In the genomic region with DNA sequence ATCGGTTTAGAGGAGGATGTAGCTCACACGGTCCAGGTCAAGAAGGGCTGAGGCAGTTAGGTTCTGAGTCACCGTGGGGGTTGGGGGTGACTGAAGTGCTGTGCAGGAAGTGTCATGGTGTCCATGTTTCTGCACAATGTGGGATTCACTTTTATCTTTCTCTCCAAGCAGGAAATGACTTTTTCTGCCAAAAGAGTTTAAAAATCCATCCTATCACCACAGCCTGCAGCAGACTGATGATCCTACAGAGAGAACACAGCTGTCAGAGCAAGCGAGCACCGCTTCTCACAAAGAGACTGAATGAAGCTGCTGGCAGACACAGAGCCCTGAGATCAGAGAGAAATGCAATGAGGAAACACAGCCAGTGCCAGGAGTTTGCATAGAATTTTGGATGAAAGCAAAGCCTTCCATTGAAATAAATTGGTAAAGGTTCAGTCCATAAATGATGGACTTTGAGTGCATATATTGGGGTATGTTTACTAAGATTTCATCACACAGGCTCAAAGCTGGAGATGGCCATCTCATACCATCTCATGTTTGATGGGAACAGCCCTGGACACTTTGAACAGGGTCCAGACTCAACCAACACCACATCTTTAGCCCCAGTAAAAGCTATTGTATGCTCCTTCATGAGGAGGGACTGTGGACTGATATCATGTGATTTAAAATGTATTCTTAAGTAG, we compare ENCODE assay signal across 13 cellular contexts.
DNase-seq lines count a peak whose midpoint lies in the region; ATAC-seq, FAIRE-seq and TF ChIP-seq lines count a peak whose summit lies in the region.
"Had no signal": no experiment of that assay in that cellular context is flagged by ENCODE, and none has a peak within 500 bp of the region (broad histone marks: within the 10 kb centered on the region; RNA-seq: fewer than 3 reads in every experiment).

No MANE protein-coding gene starts in this region.

- H3K79me2 ChIP-seq in HepG2 (ENCODE audit: insufficient read depth, low read length) (no peaks in the 10 kb centered on the region), GM23338 (replicated peaks; ENCODE audit: insufficient read depth) (no peaks in the 10 kb centered on the region)

- H3F3A ChIP-seq in GM23338 (replicated peaks; ENCODE audit: low read depth): no peaks in the 10 kb centered on the region

- H3K4me3 ChIP-seq in liver (ENCODE audit: low read depth in 1 of 3, low read length in 3 of 3) (no peak overlapping the region), HepG2 (replicated peaks in 1 of 3; ENCODE audit: insufficient read depth in 1 of 3, low read depth in 2 of 3, low read length in 3 of 3) (no peak overlapping the region), brain microvascular endothelial cell (ENCODE audit: low read depth, low read length) (no peak overlapping the region), GM23338 (no peak overlapping the region)
- H3K4me3 ChIP-seq: tibial nerve had no signal

- TF ChIP-seq RAD21 in liver (IDR thresholded peaks at IDR 0.05) (peak; percentile 10 to 29), HepG2 (CRISPR knock-in tag; IDR thresholded peaks at IDR 0.05) (no peak)

- TF ChIP-seq EP300 in HepG2 (IDR thresholded peaks at IDR 0.05; ENCODE audit: low read depth in 2 of 2, low read length in 2 of 2) (no peak), HepG2 (CRISPR knock-in tag; IDR thresholded peaks at IDR 0.05; ENCODE audit: borderline replicate concordance) (no peak)

- no peaks in the 10 kb centered on the region for H3K9me3 ChIP-seq in liver (ENCODE audit: control insufficient read depth in 4 of 4, low read length in 3 of 4)
- peaks cover 3% of the 10 kb centered on the region for H3K9me3 ChIP-seq in HepG2 (ENCODE audit: low read length)
- H3K9me3 ChIP-seq: tibial nerve had no signal

- POLR2A ChIA-PET in HepG2 (lab: Yijun Ruan, JAX): no interaction called here

- BruUV-seq in HepG2 (replicated peaks; lab: Mats Ljungman, UMichigan): no TSS peak

- H3K27ac ChIP-seq in liver (ENCODE audit: low read depth in 1 of 2, low read length in 2 of 2) (no peak overlapping the region), HepG2 (ENCODE audit: extremely low read length, insufficient read depth, low read length) (no peak overlapping the region), brain microvascular endothelial cell (no peak overlapping the region), GM23338 (ENCODE audit: low read depth) (no peak overlapping the region)
- H3K27ac ChIP-seq: epithelial cell of prostate, tibial nerve had no signal

- H3K4me1 ChIP-seq in liver (ENCODE audit: control insufficient read depth in 4 of 4, insufficient read depth in 4 of 4, low read length in 3 of 4) (peaks cover 0 to 13% (median 7%) of the 10 kb centered on the region in 4 donors), HepG2 (ENCODE audit: insufficient read depth, low read length) (no peaks in the 10 kb centered on the region), GM23338 (ENCODE audit: insufficient read depth) (no peaks in the 10 kb centered on the region)

- TF ChIP-seq POLR2A in HepG2 (IDR thresholded peaks at IDR 0.05; ENCODE audit: insufficient read depth in 1 of 2, low read depth in 2 of 2, low read length in 2 of 2): no peak

- no peak for DNase-seq in HepG2 (ENCODE audit: low spot score)
- DNase-seq in brain microvascular endothelial cell: peak; percentile 77
- DNase-seq in kidney tubule cell (ENCODE audit: low spot score): peak; percentile 44
- DNase-seq in NCI-H1436 treated with DMSO at 0.1 percent for 48 hours (lab: John Stamatoyannopoulos, UW): no peak
- no peak for DNase-seq in GOT3 (lab: John Stamatoyannopoulos, UW)
- no peak for DNase-seq in GM23338 (ENCODE audit: low spot score)
- DNase-seq: activated CD4-positive, alpha-beta memory T cell treated with anti-CD3 and anti-CD28 coated beads for 36 hours; MM.1S; NCI-H69 had no signal

- no peaks in the 10 kb centered on the region for H3K4me1 Mint-ChIP-seq in GM23338

- TF ChIP-seq CTCF in liver (IDR thresholded peaks at IDR 0.05; ENCODE audit: low read depth, low read length, missing input control) (no peak), HepG2 (CRISPR knock-in tag; IDR thresholded peaks at IDR 0.05) (no peak), brain microvascular endothelial cell (IDR thresholded peaks at IDR 0.05; ENCODE audit: low read depth, low read length, missing control alignments) (no peak), GM23338 (conservative IDR thresholded peaks at IDR 0.05; ENCODE audit: low read depth in 2 of 2) (no peak)

- H3K36me3 Mint-ChIP-seq in GM23338 (ENCODE audit: low read depth): no peaks in the 10 kb centered on the region; the same call in 2 of the 3 replicates
- H3K36me3 Mint-ChIP-seq: activated CD4-positive, alpha-beta memory T cell treated with anti-CD3 and anti-CD28 coated beads for 36 hours had no signal

- peaks cover 13% of the 10 kb centered on the region; the same call in 1 of the 2 replicates for H3K9me2 ChIP-seq in GM23338 (ENCODE audit: insufficient read depth)

- no peak overlapping the region for H2AFZ ChIP-seq in HepG2 (ENCODE audit: low read length)
- no peak overlapping the region for H2AFZ ChIP-seq in GM23338

- CTCF ChIA-PET in HepG2 (lab: Yijun Ruan, JAX; ENCODE audit: low intra/inter-chr PET ratio, low total read pairs): no interaction called here

- peaks cover 3% of the 10 kb centered on the region; the same call in 1 of the 3 replicates for H3K9me3 Mint-ChIP-seq in GM23338

- WGBS in liver: 51% methylated on average over 5 of the region's 5 CpGs
- WGBS in HepG2 (ENCODE audit: low lambda C conversion rate): 4% methylated on average over 4 of the region's 5 CpGs

- H3K27ac Mint-ChIP-seq in GM23338: no peak overlapping the region
- H3K27ac Mint-ChIP-seq: activated CD4-positive, alpha-beta memory T cell treated with anti-CD3 and anti-CD28 coated beads for 36 hours had no signal

- H3K9ac ChIP-seq in liver (ENCODE audit: low read depth in 1 of 2, low read length in 2 of 2) (no peak overlapping the region), HepG2 (ENCODE audit: insufficient read depth, low read depth, low read length) (no peak overlapping the region)

- intact Hi-C loops in HepG2 (cut with micrococcal nuclease; ENCODE audit: unreplicated experiment): no loop called here

- H3K27me3 ChIP-seq in liver (ENCODE audit: control insufficient read depth in 4 of 4, insufficient read depth in 4 of 4, low read length in 3 of 4) (no peaks in the 10 kb centered on the region), HepG2 (ENCODE audit: control insufficient read depth in 1 of 2, insufficient read depth in 2 of 2, low read length in 2 of 2) (no peaks in the 10 kb centered on the region), brain microvascular endothelial cell (replicated peaks) (no peaks in the 10 kb centered on the region), GM23338 (ENCODE audit: insufficient read depth) (no peaks in the 10 kb centered on the region)
- H3K27me3 ChIP-seq: tibial nerve had no signal

- in situ Hi-C loops in HepG2 (cut with HindIII; ENCODE audit: extremely low pct_ligation_motif_present, low pct_unique_long_range_greater_than_20kb) (no loop called here), brain microvascular endothelial cell (cut with HindIII; ENCODE audit: low pct_ligation_motif_present, low sequenced_read_pairs) (no loop called here)

- no peaks in the 10 kb centered on the region for H3K36me3 ChIP-seq in liver (ENCODE audit: control insufficient read depth in 4 of 4, insufficient read depth in 3 of 4, low read depth in 1 of 4, low read length in 3 of 4)
- H3K36me3 ChIP-seq in HepG2 (replicated peaks in 1 of 2; ENCODE audit: control insufficient read depth in 1 of 2, insufficient read depth in 2 of 2, low read length in 2 of 2): no peaks in the 10 kb centered on the region
- no peaks in the 10 kb centered on the region for H3K36me3 ChIP-seq in brain microvascular endothelial cell (replicated peaks)
- H3K36me3 ChIP-seq in GM23338 (ENCODE audit: insufficient read depth): no peaks in the 10 kb centered on the region
- H3K36me3 ChIP-seq: tibial nerve had no signal

- H4K20me1 ChIP-seq in HepG2 (ENCODE audit: insufficient read depth, low read length): no peaks in the 10 kb centered on the region
- no peaks in the 10 kb centered on the region for H4K20me1 ChIP-seq in GM23338 (replicated peaks; ENCODE audit: insufficient read depth)

- no peak for FAIRE-seq in HepG2 (lab: Jason Lieb, UNC)

- no peak overlapping the region for H3K4me2 ChIP-seq in HepG2 (ENCODE audit: low read depth, low read length)
- H3K4me2 ChIP-seq in GM23338: no peak overlapping the region

- H3K27me3 Mint-ChIP-seq in GM23338 (ENCODE audit: insufficient read depth, low read depth, poor library complexity): no peaks in the 10 kb centered on the region
- H3K27me3 Mint-ChIP-seq: activated CD4-positive, alpha-beta memory T cell treated with anti-CD3 and anti-CD28 coated beads for 36 hours had no signal

- ATAC-seq in HepG2: no peak
- no peak for ATAC-seq in GM21515 (IDR thresholded peaks at IDR 0.05; ENCODE audit: unreplicated experiment)
- no peak for ATAC-seq in GM23338

- H3K4me3 Mint-ChIP-seq in GM23338: no peak overlapping the region
- H3K4me3 Mint-ChIP-seq: activated CD4-positive, alpha-beta memory T cell treated with anti-CD3 and anti-CD28 coated beads for 36 hours had no signal

TF ChIP-seq in liver, 16 proteins besides CTCF, POLR2A, EP300 and RAD21:
- TF ChIP-seq RXRA (IDR thresholded peaks at IDR 0.05) (no peak), SP1 (IDR thresholded peaks at IDR 0.05) (no peak), HNF4A (conservative IDR thresholded peaks at IDR 0.05) (peak; percentile 82 to 88), HNF4G (IDR thresholded peaks at IDR 0.05) (peak; percentile 28), YY1 (IDR thresholded peaks at IDR 0.05) (peak; percentile 43), JUND (IDR thresholded peaks at IDR 0.05) (peak; percentile 4 to 56), NR2F2 (IDR thresholded peaks at IDR 0.05) (peak; percentile 51)

TF ChIP-seq in HepG2, 621 proteins besides CTCF, POLR2A, EP300 and RAD21 (continues in another document):
- TF ChIP-seq KLF9 (CRISPR knock-in tag; IDR thresholded peaks at IDR 0.05; ENCODE audit: low read depth): no peak

TF ChIP-seq in GM23338, 12 proteins besides CTCF, POLR2A, EP300 and RAD21 (continues in another document):
- TF ChIP-seq EZH2phosphoT487 (IDR thresholded peaks at IDR 0.05; ENCODE audit: unreplicated experiment) (no peak), ZNF331 (CRISPR knock-in tag; IDR thresholded peaks at IDR 0.05; ENCODE audit: low read depth) (no peak), STAT1 (IDR thresholded peaks at IDR 0.05; ENCODE audit: unreplicated experiment) (no peak), EZH2 (IDR thresholded peaks at IDR 0.05; ENCODE audit: low read depth, unreplicated experiment) (no peak), JUNB (IDR thresholded peaks at IDR 0.05; ENCODE audit: unreplicated experiment) (no peak), CREB1 (CRISPR knock-in tag; IDR thresholded peaks at IDR 0.05; ENCODE audit: low read depth) (no peak)
- TF ChIP-seq, protein P1, sequence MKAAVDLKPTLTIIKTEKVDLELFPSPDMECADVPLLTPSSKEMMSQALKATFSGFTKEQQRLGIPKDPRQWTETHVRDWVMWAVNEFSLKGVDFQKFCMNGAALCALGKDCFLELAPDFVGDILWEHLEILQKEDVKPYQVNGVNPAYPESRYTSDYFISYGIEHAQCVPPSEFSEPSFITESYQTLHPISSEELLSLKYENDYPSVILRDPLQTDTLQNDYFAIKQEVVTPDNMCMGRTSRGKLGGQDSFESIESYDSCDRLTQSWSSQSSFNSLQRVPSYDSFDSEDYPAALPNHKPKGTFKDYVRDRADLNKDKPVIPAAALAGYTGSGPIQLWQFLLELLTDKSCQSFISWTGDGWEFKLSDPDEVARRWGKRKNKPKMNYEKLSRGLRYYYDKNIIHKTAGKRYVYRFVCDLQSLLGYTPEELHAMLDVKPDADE (IDR thresholded peaks at IDR 0.05): no peak

Comparison
In these comparisons a context has a peak if more than half of its experiments do, and no peak if none do; other contexts are left out.
1. DNase-seq: peak in brain microvascular endothelial cell (single experiment) and kidney tubule cell (single experiment); none in HepG2 (single experiment), NCI-H1436 treated with DMSO at 0.1 percent for 48 hours (single experiment), GOT3 (single experiment) and GM23338 (single experiment).